ENCODE assay signal across 9 cellular contexts in the genomic region with DNA sequence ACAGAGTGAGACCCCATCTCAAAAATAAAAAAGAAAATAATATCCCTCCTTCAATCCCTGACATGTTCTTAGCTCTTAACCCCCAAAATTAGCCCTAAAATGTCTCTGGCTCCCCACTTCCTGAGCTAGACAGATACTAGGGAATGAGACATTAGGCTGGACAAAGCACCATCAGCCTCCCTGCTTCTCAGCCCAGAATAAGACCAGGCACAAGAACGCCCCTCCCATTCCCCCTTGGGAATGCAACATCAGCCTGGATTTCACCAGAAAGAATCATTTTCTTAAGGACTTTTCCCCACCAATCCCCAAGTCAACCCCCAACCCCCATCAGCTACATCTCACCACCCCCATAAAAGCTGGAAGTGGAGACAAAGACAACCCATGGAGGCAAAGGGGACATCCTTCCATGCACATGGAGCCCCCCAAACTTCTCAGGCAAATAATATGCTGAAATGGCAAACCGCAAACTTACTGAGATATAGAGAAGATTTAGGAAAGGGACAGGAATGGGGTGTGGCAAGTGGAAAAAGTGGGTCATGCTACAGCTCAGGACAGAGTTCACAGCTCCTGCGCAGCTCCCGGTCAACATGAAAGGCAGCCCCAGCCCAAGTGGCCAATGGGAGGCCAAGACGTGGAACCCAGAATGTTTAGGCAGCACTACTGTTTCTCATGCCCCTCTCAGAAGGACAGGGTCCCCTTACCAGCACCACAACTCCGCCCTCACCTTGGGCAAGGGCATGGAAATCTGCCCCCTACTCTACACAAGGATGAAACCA. TPM values are rescaled to one million over a fixed set of nuclear protein-coding genes. Genes with fewer than 3 reads are reported as not detected.
A peak's percentile ranks its signal among the peaks of the same experiment; 100 is the strongest.
DNase-seq lines count a peak whose midpoint lies in the region; ATAC-seq lines count a peak whose summit lies in the region.
"Had no signal": no experiment of that assay in that cellular context is flagged by ENCODE, and none has a peak within 500 bp of the region (broad histone marks: within the 10 kb centered on the region; RNA-seq: fewer than 3 reads in every experiment).

No MANE protein-coding gene starts in this region.

- H3K4me3 Mint-ChIP-seq in activated CD8-positive, alpha-beta memory T cell treated with anti-CD3 and anti-CD28 coated beads, Interleukin-2, amount 10 ng/mL, durations not matched to agents 7 days and 5 days: no peak overlapping the region
- H3K4me3 Mint-ChIP-seq in immature natural killer cell: peak overlapping the region in 2 of 5 donors; percentile 92 to 98

- H3K9me3 Mint-ChIP-seq in activated CD8-positive, alpha-beta memory T cell treated with anti-CD3 and anti-CD28 coated beads, Interleukin-2, amount 10 ng/mL, durations not matched to agents 7 days and 5 days (ENCODE audit: low read depth): no peaks in the 10 kb centered on the region
- no peaks in the 10 kb centered on the region for H3K9me3 Mint-ChIP-seq in activated naive CD4-positive, alpha-beta T cell treated with anti-CD3 and anti-CD28 coated beads, Interleukin-2, amount 50 U/mL, for 72 hours
- no peaks in the 10 kb centered on the region for H3K9me3 Mint-ChIP-seq in immature natural killer cell

- no peak for DNase-seq in activated CD8-positive, alpha-beta memory T cell treated with anti-CD3 and anti-CD28 coated beads, Interleukin-2, amount 10 ng/mL, durations not matched to agents 7 days and 5 days
- DNase-seq in activated CD8-positive, alpha-beta memory T cell treated with anti-CD3 and anti-CD28 coated beads, Interleukin-2, amount 50 U/mL, for 4 hours: no peak
- no peak for DNase-seq in activated naive CD4-positive, alpha-beta T cell treated with anti-CD3 and anti-CD28 coated beads, Interleukin-2, amount 50 U/mL, for 72 hours (ENCODE audit: low spot score in 2 of 2)
- no peak for DNase-seq in immature natural killer cell
- DNase-seq in SHP77 treated with DMSO at 0.1 percent for 48 hours (lab: John Stamatoyannopoulos, UW): no peak
- no peak for DNase-seq in UCSD-AML1 (lab: John Stamatoyannopoulos, UW; ENCODE audit: unreplicated experiment)
- DNase-seq in Kasumi-1 (lab: John Stamatoyannopoulos, UW): no peak

- no peaks in the 10 kb centered on the region for H3K27me3 Mint-ChIP-seq in activated CD8-positive, alpha-beta memory T cell treated with anti-CD3 and anti-CD28 coated beads, Interleukin-2, amount 10 ng/mL, durations not matched to agents 7 days and 5 days
- peaks cover 0 to 14% (median 6%) of the 10 kb centered on the region in 3 donors for H3K27me3 Mint-ChIP-seq in immature natural killer cell (ENCODE audit: low read depth in 3 of 3)

- ATAC-seq in activated CD8-positive, alpha-beta memory T cell treated with anti-CD3 and anti-CD28 coated beads, Interleukin-2, amount 10 ng/mL, durations not matched to agents 7 days and 5 days: no peak
- no peak for ATAC-seq in activated naive CD4-positive, alpha-beta T cell treated with anti-CD3 and anti-CD28 coated beads, Interleukin-2, amount 50 U/mL, for 72 hours

- peak overlapping the region; percentile 96 for H3K27ac ChIP-seq in temporal lobe (ENCODE audit: low read depth, low read length)

- peak overlapping the region; percentile 86 for H3K27ac Mint-ChIP-seq in activated CD8-positive, alpha-beta memory T cell treated with anti-CD3 and anti-CD28 coated beads, Interleukin-2, amount 10 ng/mL, durations not matched to agents 7 days and 5 days
- H3K27ac Mint-ChIP-seq in activated naive CD4-positive, alpha-beta T cell treated with anti-CD3 and anti-CD28 coated beads, Interleukin-2, amount 50 U/mL, for 72 hours: peak overlapping the region; percentile 91 to 95
- H3K27ac Mint-ChIP-seq in immature natural killer cell: peak overlapping the region; percentile 84 to 98 (median 94)

- CTCF ChIA-PET in activated CD8-positive, alpha-beta memory T cell treated with anti-CD3 and anti-CD28 coated beads, Interleukin-2, amount 10 ng/mL, durations not matched to agents 7 days and 5 days (lab: Charles Lee): interaction anchor here (1.1 to 2.8 kb wide), 9 partner anchors 10 to 80 kb away, joined by 3 to 12 read pairs (median 6); no protein-coding TSS in a partner anchor

- H3K36me3 Mint-ChIP-seq in activated CD8-positive, alpha-beta memory T cell treated with anti-CD3 and anti-CD28 coated beads, Interleukin-2, amount 10 ng/mL, durations not matched to agents 7 days and 5 days: peaks cover 57% of the 10 kb centered on the region
- peaks cover 31 to 50% of the 10 kb centered on the region in 2 donors for H3K36me3 Mint-ChIP-seq in activated naive CD4-positive, alpha-beta T cell treated with anti-CD3 and anti-CD28 coated beads, Interleukin-2, amount 50 U/mL, for 72 hours
- peaks cover 22 to 26% (median 24%) of the 10 kb centered on the region in 3 donors for H3K36me3 Mint-ChIP-seq in immature natural killer cell

- H3K4me1 Mint-ChIP-seq in activated CD8-positive, alpha-beta memory T cell treated with anti-CD3 and anti-CD28 coated beads, Interleukin-2, amount 10 ng/mL, durations not matched to agents 7 days and 5 days: peaks cover 42% of the 10 kb centered on the region
- peaks cover 40 to 50% of the 10 kb centered on the region in 2 donors for H3K4me1 Mint-ChIP-seq in immature natural killer cell

RNA-seq across cellular contexts. Expression of a gene that starts 2.7 kb away (rescaled TPM):
- 100 to 1,000 TPM; 288 to 320 TPM for total RNA-seq in activated CD8-positive, alpha-beta memory T cell treated with anti-CD3 and anti-CD28 coated beads, Interleukin-2, amount 10 ng/mL, durations not matched to agents 7 days and 5 days
- 100 to 1,000 TPM; 288 to 307 TPM for total RNA-seq in activated naive CD4-positive, alpha-beta T cell treated with anti-CD3 and anti-CD28 coated beads, Interleukin-2, amount 50 U/mL, for 72 hours
- polyA plus RNA-seq in immature natural killer cell: 10 to 100 TPM; 13.6 to 59.5 (median 20.7) TPM
- total RNA-seq in temporal lobe: 171 TPM

RNA-seq across cellular contexts. Expression of a gene that starts 31.3 kb away (rescaled TPM):
- total RNA-seq in activated CD8-positive, alpha-beta memory T cell treated with anti-CD3 and anti-CD28 coated beads, Interleukin-2, amount 10 ng/mL, durations not matched to agents 7 days and 5 days: 10 to 100 TPM; 15.8 to 18.5 TPM
- 1 to 10 TPM; 2.8 to 5.1 TPM for total RNA-seq in activated naive CD4-positive, alpha-beta T cell treated with anti-CD3 and anti-CD28 coated beads, Interleukin-2, amount 50 U/mL, for 72 hours
- 10 to 100 TPM in 2 of 3 donors, 1 to 10 TPM in 1; 9.6 to 36.1 (median 11.6) TPM for polyA plus RNA-seq in immature natural killer cell
- 0.49 TPM for total RNA-seq in temporal lobe

RNA-seq across cellular contexts. Expression of a gene that starts 36.4 kb away (rescaled TPM):
- total RNA-seq in activated CD8-positive, alpha-beta memory T cell treated with anti-CD3 and anti-CD28 coated beads, Interleukin-2, amount 10 ng/mL, durations not matched to agents 7 days and 5 days: 100 to 1,000 TPM in 1 of 2 experiments, 10 to 100 TPM in 1; 76.7 to 117 TPM
- 10 to 100 TPM; 78.8 to 79.8 TPM for total RNA-seq in activated naive CD4-positive, alpha-beta T cell treated with anti-CD3 and anti-CD28 coated beads, Interleukin-2, amount 50 U/mL, for 72 hours
- 10 to 100 TPM; 11.3 to 30.8 (median 18.0) TPM for polyA plus RNA-seq in immature natural killer cell
- 8.4 TPM for total RNA-seq in temporal lobe

RNA-seq across cellular contexts. Expression of a gene that starts 42.8 kb away (rescaled TPM):
- 1 to 10 TPM; 1.1 to 2.0 TPM for total RNA-seq in activated CD8-positive, alpha-beta memory T cell treated with anti-CD3 and anti-CD28 coated beads, Interleukin-2, amount 10 ng/mL, durations not matched to agents 7 days and 5 days
- total RNA-seq in activated naive CD4-positive, alpha-beta T cell treated with anti-CD3 and anti-CD28 coated beads, Interleukin-2, amount 50 U/mL, for 72 hours: 1 to 10 TPM; 2.1 to 2.8 TPM
- 10 to 100 TPM in 1 of 3 donors, 1 to 10 TPM in 1, not detected in 1; 4.2 to 10.2 TPM for polyA plus RNA-seq in immature natural killer cell
- 0.25 TPM for total RNA-seq in temporal lobe
- total RNA-seq: HT1080 had no signal

RNA-seq across cellular contexts. Expression of a gene that starts 48.6 kb away (rescaled TPM):
- total RNA-seq in activated CD8-positive, alpha-beta memory T cell treated with anti-CD3 and anti-CD28 coated beads, Interleukin-2, amount 10 ng/mL, durations not matched to agents 7 days and 5 days: 10 to 100 TPM; 29.3 to 30.0 TPM
- 10 to 100 TPM; 10.3 to 16.4 TPM for total RNA-seq in activated naive CD4-positive, alpha-beta T cell treated with anti-CD3 and anti-CD28 coated beads, Interleukin-2, amount 50 U/mL, for 72 hours
- polyA plus RNA-seq in immature natural killer cell: 10 to 100 TPM in 1 of 3 donors, 1 to 10 TPM in 2; 1.9 to 13.0 (median 3.1) TPM
- total RNA-seq in temporal lobe: 4.9 TPM
